1 cellular context compared by ENCODE assay signal in the genomic region with DNA sequence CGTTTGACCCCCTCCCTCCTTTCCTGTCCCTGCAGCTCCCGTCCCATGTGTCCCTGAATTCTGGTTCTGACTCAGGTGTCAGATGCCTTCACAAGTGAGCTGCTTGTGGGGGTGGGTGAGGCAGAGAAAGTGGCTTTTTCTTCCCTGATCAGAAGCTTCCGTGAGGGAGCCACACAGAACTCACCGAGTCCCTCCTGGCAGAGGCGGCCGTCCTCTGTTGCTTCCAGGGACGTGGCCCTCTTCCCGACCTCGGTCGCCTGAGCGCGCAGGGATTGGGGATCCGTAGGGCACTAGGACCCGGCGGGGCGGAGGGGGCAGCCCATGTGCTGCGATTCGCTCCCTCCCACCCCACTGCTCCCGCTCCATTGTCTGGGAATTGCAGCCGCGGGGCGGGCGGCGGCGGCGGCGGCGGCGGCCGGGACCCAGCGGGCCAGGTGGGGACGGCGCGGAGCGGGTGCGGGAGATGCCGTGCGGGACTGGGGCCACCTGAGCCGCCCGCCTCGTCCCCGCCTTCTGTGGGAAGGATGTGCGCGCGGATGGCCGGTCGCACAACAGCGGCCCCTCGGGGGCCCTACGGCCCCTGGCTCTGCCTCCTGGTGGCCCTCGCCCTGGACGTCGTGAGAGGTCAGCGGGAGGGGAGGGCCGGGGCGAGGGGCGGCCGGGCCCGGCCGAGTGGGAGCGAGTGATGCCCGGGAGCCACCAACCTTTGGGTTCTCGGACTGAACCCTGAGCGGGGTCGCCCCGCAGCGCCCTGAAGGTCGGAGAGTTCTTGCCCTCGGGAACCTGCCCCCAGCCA.
TF ChIP-seq lines count a peak whose summit lies in the region.

A gene with protein sequence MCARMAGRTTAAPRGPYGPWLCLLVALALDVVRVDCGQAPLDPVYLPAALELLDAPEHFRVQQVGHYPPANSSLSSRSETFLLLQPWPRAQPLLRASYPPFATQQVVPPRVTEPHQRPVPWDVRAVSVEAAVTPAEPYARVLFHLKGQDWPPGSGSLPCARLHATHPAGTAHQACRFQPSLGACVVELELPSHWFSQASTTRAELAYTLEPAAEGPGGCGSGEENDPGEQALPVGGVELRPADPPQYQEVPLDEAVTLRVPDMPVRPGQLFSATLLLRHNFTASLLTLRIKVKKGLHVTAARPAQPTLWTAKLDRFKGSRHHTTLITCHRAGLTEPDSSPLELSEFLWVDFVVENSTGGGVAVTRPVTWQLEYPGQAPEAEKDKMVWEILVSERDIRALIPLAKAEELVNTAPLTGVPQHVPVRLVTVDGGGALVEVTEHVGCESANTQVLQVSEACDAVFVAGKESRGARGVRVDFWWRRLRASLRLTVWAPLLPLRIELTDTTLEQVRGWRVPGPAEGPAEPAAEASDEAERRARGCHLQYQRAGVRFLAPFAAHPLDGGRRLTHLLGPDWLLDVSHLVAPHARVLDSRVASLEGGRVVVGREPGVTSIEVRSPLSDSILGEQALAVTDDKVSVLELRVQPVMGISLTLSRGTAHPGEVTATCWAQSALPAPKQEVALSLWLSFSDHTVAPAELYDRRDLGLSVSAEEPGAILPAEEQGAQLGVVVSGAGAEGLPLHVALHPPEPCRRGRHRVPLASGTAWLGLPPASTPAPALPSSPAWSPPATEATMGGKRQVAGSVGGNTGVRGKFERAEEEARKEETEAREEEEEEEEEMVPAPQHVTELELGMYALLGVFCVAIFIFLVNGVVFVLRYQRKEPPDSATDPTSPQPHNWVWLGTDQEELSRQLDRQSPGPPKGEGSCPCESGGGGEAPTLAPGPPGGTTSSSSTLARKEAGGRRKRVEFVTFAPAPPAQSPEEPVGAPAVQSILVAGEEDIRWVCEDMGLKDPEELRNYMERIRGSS (plus strand): TSS at position 351 of the 796 bp plus-strand sequence. CDS start 174 bp downstream, at position 525.

TF ChIP-seq in K562, 482 proteins besides CTCF, POLR2A, EP300 and RAD21 (continued from another document):
- TF ChIP-seq PURB (CRISPR knock-in tag; IDR thresholded peaks at IDR 0.05; ENCODE audit: low read depth) (no peak), ETS2 (tag; IDR thresholded peaks at IDR 0.05; ENCODE audit: borderline replicate concordance, poor library complexity, severe bottlenecking) (no peak), RB1 (IDR thresholded peaks at IDR 0.05; ENCODE audit: low read depth) (peak; percentile 42; the same call in 1 of the 2 replicates), HLTF (IDR thresholded peaks at IDR 0.05) (no peak), MAZ (CRISPR knock-in tag; conservative IDR thresholded peaks at IDR 0.05 in 1 of 2, IDR thresholded peaks at IDR 0.05 in 1 of 2) (peak; percentile 27 to 76; a peak in 2 of 4 replicates), POLR2G (IDR thresholded peaks at IDR 0.05; ENCODE audit: low read depth, low read length) (peak; percentile 67), POLR2B (IDR thresholded peaks at IDR 0.05; ENCODE audit: low read depth, partially characterized antibody) (no peak), TAF15 (IDR thresholded peaks at IDR 0.05; ENCODE audit: low read depth, low read length) (no peak), PTTG1 (tag; IDR thresholded peaks at IDR 0.05; ENCODE audit: low read depth) (no peak), GABPA (tag; conservative IDR thresholded peaks at IDR 0.05; ENCODE audit: low read depth) (no peak), CBFA2T2 (conservative IDR thresholded peaks at IDR 0.05) (no peak)
- TF ChIP-seq, protein P1, sequence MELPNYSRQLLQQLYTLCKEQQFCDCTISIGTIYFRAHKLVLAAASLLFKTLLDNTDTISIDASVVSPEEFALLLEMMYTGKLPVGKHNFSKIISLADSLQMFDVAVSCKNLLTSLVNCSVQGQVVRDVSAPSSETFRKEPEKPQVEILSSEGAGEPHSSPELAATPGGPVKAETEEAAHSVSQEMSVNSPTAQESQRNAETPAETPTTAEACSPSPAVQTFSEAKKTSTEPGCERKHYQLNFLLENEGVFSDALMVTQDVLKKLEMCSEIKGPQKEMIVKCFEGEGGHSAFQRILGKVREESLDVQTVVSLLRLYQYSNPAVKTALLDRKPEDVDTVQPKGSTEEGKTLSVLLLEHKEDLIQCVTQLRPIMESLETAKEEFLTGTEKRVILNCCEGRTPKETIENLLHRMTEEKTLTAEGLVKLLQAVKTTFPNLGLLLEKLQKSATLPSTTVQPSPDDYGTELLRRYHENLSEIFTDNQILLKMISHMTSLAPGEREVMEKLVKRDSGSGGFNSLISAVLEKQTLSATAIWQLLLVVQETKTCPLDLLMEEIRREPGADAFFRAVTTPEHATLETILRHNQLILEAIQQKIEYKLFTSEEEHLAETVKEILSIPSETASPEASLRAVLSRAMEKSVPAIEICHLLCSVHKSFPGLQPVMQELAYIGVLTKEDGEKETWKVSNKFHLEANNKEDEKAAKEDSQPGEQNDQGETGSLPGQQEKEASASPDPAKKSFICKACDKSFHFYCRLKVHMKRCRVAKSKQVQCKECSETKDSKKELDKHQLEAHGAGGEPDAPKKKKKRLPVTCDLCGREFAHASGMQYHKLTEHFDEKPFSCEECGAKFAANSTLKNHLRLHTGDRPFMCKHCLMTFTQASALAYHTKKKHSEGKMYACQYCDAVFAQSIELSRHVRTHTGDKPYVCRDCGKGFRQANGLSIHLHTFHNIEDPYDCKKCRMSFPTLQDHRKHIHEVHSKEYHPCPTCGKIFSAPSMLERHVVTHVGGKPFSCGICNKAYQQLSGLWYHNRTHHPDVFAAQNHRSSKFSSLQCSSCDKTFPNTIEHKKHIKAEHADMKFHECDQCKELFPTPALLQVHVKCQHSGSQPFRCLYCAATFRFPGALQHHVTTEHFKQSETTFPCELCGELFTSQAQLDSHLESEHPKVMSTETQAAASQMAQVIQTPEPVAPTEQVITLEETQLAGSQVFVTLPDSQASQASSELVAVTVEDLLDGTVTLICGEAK (IDR thresholded peaks at IDR 0.05): no peak
- TF ChIP-seq, protein P1 (CRISPR knock-in tag; IDR thresholded peaks at IDR 0.05): no peak
